ENCODE assay signal across 8 cellular contexts in the genomic region with DNA sequence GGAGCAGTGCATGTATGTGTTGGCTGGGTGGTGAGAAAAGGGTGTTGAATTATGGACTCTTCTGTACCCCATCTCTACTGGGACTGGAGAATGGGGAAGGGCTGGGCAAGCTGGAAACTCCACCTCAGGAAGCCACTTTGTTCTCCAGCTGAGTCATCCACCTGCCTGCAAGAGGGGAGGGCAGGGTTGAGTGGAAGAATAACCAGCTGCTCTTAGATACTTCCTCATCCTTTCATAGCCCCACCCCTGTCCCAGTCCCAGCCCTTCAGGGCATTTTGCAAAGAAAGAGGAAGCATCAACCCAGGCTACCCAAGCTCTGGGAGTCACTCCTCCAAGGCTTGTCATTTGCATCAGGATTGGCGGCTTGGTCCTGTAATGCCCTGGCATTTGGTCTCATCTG. TPM values are rescaled to one million over a fixed set of nuclear protein-coding genes. Genes with fewer than 3 reads are reported as not detected.
DNase-seq lines count a peak whose midpoint lies in the region; ATAC-seq and TF ChIP-seq lines count a peak whose summit lies in the region.

No MANE protein-coding gene starts in this region.

- peaks cover 7% of the 10 kb centered on the region for H3K4me1 Mint-ChIP-seq in activated CD4-positive, alpha-beta memory T cell treated with anti-CD3 and anti-CD28 coated beads for 36 hours (ENCODE audit: low read depth)

- H3K4me3 ChIP-seq in fibroblast of mammary gland (ENCODE audit: control insufficient read depth, low read depth, low read length) = no peak overlapping the region
- no peak overlapping the region for H3K4me3 ChIP-seq in HAP-1

- TF ChIP-seq CTCF in 22Rv1 (IDR thresholded peaks at IDR 0.05) (no peak), GM13976 (IDR thresholded peaks at IDR 0.05; ENCODE audit: borderline replicate concordance, control extremely low read depth, extremely low read depth, insufficient read depth, missing control alignments) (no peak), fibroblast of mammary gland (conservative IDR thresholded peaks at IDR 0.05; ENCODE audit: control insufficient read depth, insufficient read depth, low read depth, low read length) (no peak)

- POLR2A ChIA-PET in activated CD4-positive, alpha-beta memory T cell treated with anti-CD3 and anti-CD28 coated beads for 36 hours (lab: Charles Lee) = interaction anchor here (1.2 kb wide), 1 partner anchor 33 kb away, joined by 3 read pairs; the partner anchor contains the start of gene RAB11A

- intact Hi-C loops in sciatic nerve (cut with DNase I) = no loop called here
- intact Hi-C loops in activated CD4-positive, alpha-beta memory T cell treated with anti-CD3 and anti-CD28 coated beads for 36 hours (cut with micrococcal nuclease) = no loop called here

- H3K27me3 ChIP-seq in HAP-1 (ENCODE audit: low read depth) = no peaks in the 10 kb centered on the region

- DNase-seq in GM13976 (ENCODE audit: low spot score) (peak; percentile 55), NOMO-1 treated with DMSO at 0.1 percent for 48 hours (lab: John Stamatoyannopoulos, UW; ENCODE audit: unreplicated experiment) (peak; percentile 98), fibroblast of mammary gland (ENCODE audit: low read depth) (peak; percentile 7), sciatic nerve (ENCODE audit: low spot score) (no peak), HAP-1 (ENCODE audit: low spot score in 2 of 2) (no peak)
- DNase-seq in activated CD4-positive, alpha-beta memory T cell treated with anti-CD3 and anti-CD28 coated beads for 36 hours = no peak

- ATAC-seq in HG02938 (IDR thresholded peaks at IDR 0.05; ENCODE audit: unreplicated experiment) (peak; percentile 68), sciatic nerve (peak; percentile 76)

- H3K36me3 Mint-ChIP-seq in activated CD4-positive, alpha-beta memory T cell treated with anti-CD3 and anti-CD28 coated beads for 36 hours = peaks cover 24% of the 10 kb centered on the region

- peaks cover 48% of the 10 kb centered on the region for H3K36me3 ChIP-seq in HAP-1 (replicated peaks)

- peak overlapping the region; percentile 29 for H3K27ac ChIP-seq in 22Rv1

- in situ Hi-C loops in GM13976 (cut with MboI; ENCODE audit: low sequenced_read_pairs, unreplicated experiment) = no loop called here
- in situ Hi-C loops in HAP-1 (cut with MboI; ENCODE audit: low sequenced_read_pairs) = no loop called here

- H3K27ac Mint-ChIP-seq in activated CD4-positive, alpha-beta memory T cell treated with anti-CD3 and anti-CD28 coated beads for 36 hours = no peak overlapping the region

- CTCF ChIA-PET in activated CD4-positive, alpha-beta memory T cell treated with anti-CD3 and anti-CD28 coated beads for 36 hours (lab: Charles Lee) = interaction anchor here (1.4 kb wide), 1 partner anchor 40 kb away, joined by 3 read pairs; no protein-coding TSS in a partner anchor

- no peaks in the 10 kb centered on the region for H3K9me3 Mint-ChIP-seq in activated CD4-positive, alpha-beta memory T cell treated with anti-CD3 and anti-CD28 coated beads for 36 hours

- H3K9me3 ChIP-seq in HAP-1 = no peaks in the 10 kb centered on the region

- H3K27me3 Mint-ChIP-seq in activated CD4-positive, alpha-beta memory T cell treated with anti-CD3 and anti-CD28 coated beads for 36 hours = no peaks in the 10 kb centered on the region

- no peaks in the 10 kb centered on the region for H3K4me1 ChIP-seq in HAP-1

- H3K4me3 Mint-ChIP-seq in activated CD4-positive, alpha-beta memory T cell treated with anti-CD3 and anti-CD28 coated beads for 36 hours = no peak overlapping the region

RNA-seq across cellular contexts. Expression of gene RAB11A, which starts 33.1 kb away (rescaled TPM):
- 154 TPM for total RNA-seq in sciatic nerve
- total RNA-seq in activated CD4-positive, alpha-beta memory T cell treated with anti-CD3 and anti-CD28 coated beads for 36 hours = 100 to 1,000 TPM; 171 to 181 TPM

Comparison
In these comparisons a context has a peak if more than half of its experiments do, and no peak if none do; other contexts are left out.
1. DNase-seq: peak in GM13976 (single experiment), NOMO-1 treated with DMSO at 0.1 percent for 48 hours (single experiment) and fibroblast of mammary gland (single experiment); none in sciatic nerve (single experiment), HAP-1 (0 of 2) and activated CD4-positive, alpha-beta memory T cell treated with anti-CD3 and anti-CD28 coated beads for 36 hours (single experiment).